Comparison of ENCODE assay signal across 7 cellular contexts in the genomic region with DNA sequence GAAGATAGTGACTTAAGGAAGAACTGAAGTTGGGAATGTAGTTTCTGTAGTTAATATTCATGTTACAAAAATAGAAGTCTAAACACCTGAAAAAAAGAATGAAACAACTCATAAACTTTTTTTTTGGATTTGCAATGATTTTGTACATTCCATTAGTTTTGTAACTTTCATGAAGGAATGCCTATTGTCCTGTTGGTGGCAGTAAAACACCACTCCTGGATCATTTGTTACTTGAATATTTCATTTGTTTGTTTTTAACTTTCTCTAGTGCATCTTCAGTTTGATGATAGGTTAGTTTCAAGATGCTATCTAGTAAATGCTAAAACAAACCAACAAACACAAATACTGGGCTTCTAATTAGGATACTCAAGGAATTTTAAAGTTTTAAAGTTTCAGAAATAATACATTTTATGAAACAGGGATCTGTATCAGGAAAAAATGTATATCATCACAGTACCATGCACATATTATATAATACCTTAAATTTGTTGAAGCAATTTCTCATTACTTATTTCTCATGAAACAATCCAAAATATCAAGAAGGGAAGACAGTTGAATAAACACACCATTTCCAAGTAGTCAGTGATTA.
DNase-seq lines count a peak whose midpoint lies in the region; ATAC-seq and TF ChIP-seq lines count a peak whose summit lies in the region.

No MANE protein-coding gene starts in this region.

- H4K20me1 ChIP-seq in neural cell (ENCODE audit: insufficient read depth) = no peaks in the 10 kb centered on the region

- no peak for TF ChIP-seq EP300 in neural cell (conservative IDR thresholded peaks at IDR 0.05; ENCODE audit: poor library complexity, severe bottlenecking)

- H3K9ac ChIP-seq in neural cell (ENCODE audit: low read length) = no peak overlapping the region

- TF ChIP-seq CTCF in RWPE2 (IDR thresholded peaks at IDR 0.05; ENCODE audit: poor library complexity, severe bottlenecking) = peak; percentile 90
- peak; percentile 82 for TF ChIP-seq CTCF in epithelial cell of proximal tubule (conservative IDR thresholded peaks at IDR 0.05; ENCODE audit: low read depth, low read length)
- peak; percentile 86 for TF ChIP-seq CTCF in neural cell (IDR thresholded peaks at IDR 0.05; ENCODE audit: poor library complexity, severe bottlenecking)

- H3K9me3 ChIP-seq in RWPE2 (ENCODE audit: severe bottlenecking) (no peaks in the 10 kb centered on the region), neural cell (ENCODE audit: low read length) (no peaks in the 10 kb centered on the region)

- H3K4me3 ChIP-seq in RWPE2 (ENCODE audit: severe bottlenecking) (no peak overlapping the region), epithelial cell of proximal tubule (ENCODE audit: low read depth, low read length) (no peak overlapping the region), neural cell (ENCODE audit: low read length) (no peak overlapping the region)

- peak; percentile 92 for TF ChIP-seq RAD21 in neural cell (conservative IDR thresholded peaks at IDR 0.05)

- no peak overlapping the region for H2AFZ ChIP-seq in neural cell (ENCODE audit: low read depth, low read length)

- H3K27ac ChIP-seq in RWPE2 (ENCODE audit: poor library complexity, severe bottlenecking) (no peak overlapping the region), neural cell (ENCODE audit: low read length) (no peak overlapping the region)

- no peaks in the 10 kb centered on the region for H3F3A ChIP-seq in neural cell (ENCODE audit: insufficient read depth, low read length, poor library complexity, severe bottlenecking)

- DNase-seq in ELR (ENCODE audit: low read depth) (peak; percentile 69), LHCN-M2 (ENCODE audit: low read depth) (peak; percentile 58), RWPE2 (ENCODE audit: low spot score) (no peak), epithelial cell of proximal tubule (ENCODE audit: low read depth) (peak; percentile 10), D341Med (ENCODE audit: low spot score) (no peak), activated gamma-delta T cell (lab: John Stamatoyannopoulos, UW) (no peak)

- H3K36me3 ChIP-seq in RWPE2 (ENCODE audit: low read depth) = no peaks in the 10 kb centered on the region
- H3K36me3 ChIP-seq in neural cell (ENCODE audit: insufficient read depth, low read length) = no peaks in the 10 kb centered on the region

- H3K4me1 ChIP-seq in RWPE2 (ENCODE audit: insufficient read depth, poor library complexity, severe bottlenecking) = no peaks in the 10 kb centered on the region

- no peak for ATAC-seq in RWPE2 (ENCODE audit: low read depth)

- no peaks in the 10 kb centered on the region for H3K27me3 ChIP-seq in RWPE2 (ENCODE audit: insufficient read depth, poor library complexity, severe bottlenecking)
- no peaks in the 10 kb centered on the region for H3K27me3 ChIP-seq in neural cell (ENCODE audit: insufficient read depth, low read depth, low read length)

- H3K4me2 ChIP-seq in neural cell (ENCODE audit: low read length) = no peak overlapping the region

- no peaks in the 10 kb centered on the region for H3K79me2 ChIP-seq in neural cell (replicated peaks; ENCODE audit: insufficient read depth, low read length)

- no peaks in the 10 kb centered on the region for H3K9me2 ChIP-seq in neural cell (ENCODE audit: insufficient read depth, low read length)

TF ChIP-seq in neural cell, 6 proteins besides CTCF, POLR2A, EP300 and RAD21:
- no peak for TF ChIP-seq MXI1 (conservative IDR thresholded peaks at IDR 0.05; ENCODE audit: poor library complexity, severe bottlenecking)
- TF ChIP-seq EZH2 (IDR thresholded peaks at IDR 0.05; ENCODE audit: borderline replicate concordance, insufficient read depth, low read length, poor library complexity, severe bottlenecking) = no peak
- TF ChIP-seq, protein P1, sequence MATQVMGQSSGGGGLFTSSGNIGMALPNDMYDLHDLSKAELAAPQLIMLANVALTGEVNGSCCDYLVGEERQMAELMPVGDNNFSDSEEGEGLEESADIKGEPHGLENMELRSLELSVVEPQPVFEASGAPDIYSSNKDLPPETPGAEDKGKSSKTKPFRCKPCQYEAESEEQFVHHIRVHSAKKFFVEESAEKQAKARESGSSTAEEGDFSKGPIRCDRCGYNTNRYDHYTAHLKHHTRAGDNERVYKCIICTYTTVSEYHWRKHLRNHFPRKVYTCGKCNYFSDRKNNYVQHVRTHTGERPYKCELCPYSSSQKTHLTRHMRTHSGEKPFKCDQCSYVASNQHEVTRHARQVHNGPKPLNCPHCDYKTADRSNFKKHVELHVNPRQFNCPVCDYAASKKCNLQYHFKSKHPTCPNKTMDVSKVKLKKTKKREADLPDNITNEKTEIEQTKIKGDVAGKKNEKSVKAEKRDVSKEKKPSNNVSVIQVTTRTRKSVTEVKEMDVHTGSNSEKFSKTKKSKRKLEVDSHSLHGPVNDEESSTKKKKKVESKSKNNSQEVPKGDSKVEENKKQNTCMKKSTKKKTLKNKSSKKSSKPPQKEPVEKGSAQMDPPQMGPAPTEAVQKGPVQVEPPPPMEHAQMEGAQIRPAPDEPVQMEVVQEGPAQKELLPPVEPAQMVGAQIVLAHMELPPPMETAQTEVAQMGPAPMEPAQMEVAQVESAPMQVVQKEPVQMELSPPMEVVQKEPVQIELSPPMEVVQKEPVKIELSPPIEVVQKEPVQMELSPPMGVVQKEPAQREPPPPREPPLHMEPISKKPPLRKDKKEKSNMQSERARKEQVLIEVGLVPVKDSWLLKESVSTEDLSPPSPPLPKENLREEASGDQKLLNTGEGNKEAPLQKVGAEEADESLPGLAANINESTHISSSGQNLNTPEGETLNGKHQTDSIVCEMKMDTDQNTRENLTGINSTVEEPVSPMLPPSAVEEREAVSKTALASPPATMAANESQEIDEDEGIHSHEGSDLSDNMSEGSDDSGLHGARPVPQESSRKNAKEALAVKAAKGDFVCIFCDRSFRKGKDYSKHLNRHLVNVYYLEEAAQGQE (IDR thresholded peaks at IDR 0.05; ENCODE audit: borderline replicate concordance) = no peak
- TF ChIP-seq TAF1 (IDR thresholded peaks at IDR 0.05; ENCODE audit: low read depth) = no peak
- no peak for TF ChIP-seq POLR2AphosphoS5 (IDR thresholded peaks at IDR 0.05)
- TF ChIP-seq SMC3 (conservative IDR thresholded peaks at IDR 0.05; ENCODE audit: poor library complexity) = peak; percentile 83

Comparison
In these comparisons a context has a peak if more than half of its experiments do, and no peak if none do; other contexts are left out.
1. DNase-seq: peak in ELR (single experiment), LHCN-M2 (single experiment) and epithelial cell of proximal tubule (single experiment); none in RWPE2 (single experiment), D341Med (single experiment) and activated gamma-delta T cell (single experiment).
2. Peak in every context shown above with its lines, with median percentiles within 50 percentile points of each other: CTCF ChIP-seq.